In genomic region chr10:86755740-86756510, GRCh38 we compare ENCODE assay signal across 8 cellular contexts. TPM values are rescaled to one million over a fixed set of nuclear protein-coding genes. Genes with fewer than 3 reads are reported as not detected.
A peak's percentile ranks its signal among the peaks of the same experiment; 100 is the strongest.
DNase-seq lines count a peak whose midpoint lies in the region; ATAC-seq, FAIRE-seq and TF ChIP-seq lines count a peak whose summit lies in the region.

No MANE protein-coding gene starts in this region.

- intact Hi-C loops in aorta (cut with DNase I): loop anchor here in 1 of 2 donors (1.0 to 5.0 kb wide), 3 partner anchors 45 to 141 kb away; no protein-coding TSS in a partner anchor

- no peak for FAIRE-seq in astrocyte (lab: Jason Lieb, UNC)

- no peaks in the 10 kb centered on the region for H3K9me3 Mint-ChIP-seq in astrocyte (ENCODE audit: unreplicated experiment)

- WGBS in hepatocyte (ENCODE audit: low lambda C conversion rate, missing lambda C conversion rate): under 1% methylated on average over 58 of the region's 89 CpGs
- 0 to 1% methylated on average over 69 to 89 of the region's 89 CpGs for WGBS in aorta, 2 donors

- H3K27me3 ChIP-seq in astrocyte (ENCODE audit: insufficient read depth, low read length) (no peaks in the 10 kb centered on the region), hepatocyte (no peaks in the 10 kb centered on the region), aorta (ENCODE audit: control insufficient read depth in 1 of 2, insufficient read depth in 2 of 2, low read length in 1 of 2) (no peaks in the 10 kb centered on the region)

- H3K4me3 Mint-ChIP-seq in astrocyte (ENCODE audit: unreplicated experiment): peak overlapping the region; percentile 88

- H3K27ac ChIP-seq in astrocyte (ENCODE audit: low read depth, low read length) (peak overlapping the region; percentile 99), hepatocyte (peak overlapping the region; percentile 100), aorta (ENCODE audit: low read depth in 1 of 2, low read length in 2 of 2) (peak overlapping the region; percentile 87)

- H3K9me3 ChIP-seq in astrocyte (ENCODE audit: insufficient read depth, low read depth, low read length) (no peaks in the 10 kb centered on the region), hepatocyte (ENCODE audit: low read depth) (no peaks in the 10 kb centered on the region), aorta (ENCODE audit: control insufficient read depth, low read length) (no peaks in the 10 kb centered on the region)

- TF ChIP-seq CTCF in astrocyte (IDR thresholded peaks at IDR 0.05; ENCODE audit: insufficient read depth, low read depth, low read length) (no peak), hepatocyte (IDR thresholded peaks at IDR 0.05; ENCODE audit: poor library complexity) (no peak)

- no peaks in the 10 kb centered on the region for H3K27me3 Mint-ChIP-seq in astrocyte (ENCODE audit: low read depth, unreplicated experiment)

- peak overlapping the region; percentile 54 for H3K27ac Mint-ChIP-seq in astrocyte (ENCODE audit: unreplicated experiment)

- H3K9ac ChIP-seq in astrocyte (ENCODE audit: low read length): peak overlapping the region; percentile 99

- H3K9me2 ChIP-seq in hepatocyte (replicated peaks; ENCODE audit: insufficient read depth): no peaks in the 10 kb centered on the region

- DNase-seq in NCI-H1436 treated with DMSO at 0.1 percent for 48 hours (lab: John Stamatoyannopoulos, UW) (peak; percentile 56), T-helper 22 cell (ENCODE audit: low read depth) (peak; percentile 75), astrocyte (ENCODE audit: low read depth) (peak; percentile 77), hepatocyte (ENCODE audit: low spot score) (peak; percentile 98), renal cortical epithelial cell (ENCODE audit: low read depth) (peak; percentile 39), aorta (peak; percentile 88 to 97)

- peak overlapping the region; percentile 85 for H3K4me2 ChIP-seq in astrocyte (ENCODE audit: low read length)
- H3K4me2 ChIP-seq in hepatocyte: peak overlapping the region; percentile 77

- H2AFZ ChIP-seq in astrocyte (ENCODE audit: low read depth, low read length) (peak overlapping the region; percentile 89), hepatocyte (peak overlapping the region; percentile 66)

- H4K20me1 ChIP-seq in astrocyte (ENCODE audit: insufficient read depth, low read length): peaks cover 36% of the 10 kb centered on the region
- peaks cover 22% of the 10 kb centered on the region for H4K20me1 ChIP-seq in hepatocyte (ENCODE audit: insufficient read depth, poor library complexity, severe bottlenecking)

- H3K4me1 Mint-ChIP-seq in astrocyte (ENCODE audit: low read depth, unreplicated experiment): peaks cover 22% of the 10 kb centered on the region

- no peaks in the 10 kb centered on the region for H3K36me3 ChIP-seq in astrocyte (ENCODE audit: insufficient read depth, low read length)
- no peaks in the 10 kb centered on the region for H3K36me3 ChIP-seq in hepatocyte (replicated peaks; ENCODE audit: insufficient read depth, low read depth)
- no peaks in the 10 kb centered on the region for H3K36me3 ChIP-seq in aorta (ENCODE audit: control insufficient read depth in 1 of 2, insufficient read depth in 2 of 2, low read length in 1 of 2)

- H3K4me1 ChIP-seq in astrocyte (ENCODE audit: insufficient read depth, low read length): peaks cover 6% of the 10 kb centered on the region
- H3K4me1 ChIP-seq in hepatocyte (ENCODE audit: insufficient read depth): peaks cover 26% of the 10 kb centered on the region
- peaks cover 3 to 5% of the 10 kb centered on the region in 2 donors for H3K4me1 ChIP-seq in aorta (ENCODE audit: control insufficient read depth in 1 of 2, insufficient read depth in 2 of 2, low read length in 2 of 2)

- H3K36me3 Mint-ChIP-seq in astrocyte (ENCODE audit: low read depth, unreplicated experiment): no peaks in the 10 kb centered on the region

- H3K79me2 ChIP-seq in astrocyte (ENCODE audit: insufficient read depth, low read length) (peaks cover 64% of the 10 kb centered on the region), hepatocyte (peaks cover 60% of the 10 kb centered on the region)

- peak overlapping the region; percentile 83 for H3K4me3 ChIP-seq in astrocyte (ENCODE audit: insufficient read depth, low read depth, low read length)
- peak overlapping the region; percentile 75 for H3K4me3 ChIP-seq in hepatocyte
- peak overlapping the region; percentile 56 for H3K4me3 ChIP-seq in aorta (ENCODE audit: low read length in 2 of 2)

- ATAC-seq in GM18499 (IDR thresholded peaks at IDR 0.05; ENCODE audit: insufficient read depth, unreplicated experiment): peak; percentile 38
- peak; percentile 76 for ATAC-seq in HG02852 (IDR thresholded peaks at IDR 0.05; ENCODE audit: unreplicated experiment)
- ATAC-seq in aorta (ENCODE audit: low FRiP score): peak; percentile 93

RNA-seq across cellular contexts. Expression of gene BMPR1A, which starts 0.5 kb away (rescaled TPM):
- total RNA-seq in astrocyte: 52.2 and 52.7 TPM in 2 replicates
- 58.0 and 58.7 TPM in 2 replicates for total RNA-seq in hepatocyte
- 13.9 and 25.1 TPM in 2 replicates for polyA plus RNA-seq in hepatocyte
- 57.0 and 92.9 TPM in 2 replicates for total RNA-seq in renal cortical epithelial cell
- 100 to 1,000 TPM; 104 to 120 TPM for total RNA-seq in aorta
- 10 to 100 TPM; 19.3 to 22.9 TPM for polyA plus RNA-seq in aorta

Comparison
In these comparisons a context has a peak if more than half of its experiments do, and no peak if none do; other contexts are left out.
1. Peak in every context shown above with its lines: DNase-seq, ATAC-seq, H3K4me3 ChIP-seq and H3K27ac ChIP-seq.
2. ATAC-seq: peak in every context shown above with its lines; median percentile 93 in aorta; 76 in HG02852; 38 in GM18499.
3. DNase-seq: peak in every context shown above with its lines; median percentile 98 in hepatocyte; 92 in aorta; 77 in astrocyte; 75 in T-helper 22 cell; 56 in NCI-H1436 treated with DMSO at 0.1 percent for 48 hours; 39 in renal cortical epithelial cell.